18 cellular contexts compared by ENCODE assay signal in the genomic region with DNA sequence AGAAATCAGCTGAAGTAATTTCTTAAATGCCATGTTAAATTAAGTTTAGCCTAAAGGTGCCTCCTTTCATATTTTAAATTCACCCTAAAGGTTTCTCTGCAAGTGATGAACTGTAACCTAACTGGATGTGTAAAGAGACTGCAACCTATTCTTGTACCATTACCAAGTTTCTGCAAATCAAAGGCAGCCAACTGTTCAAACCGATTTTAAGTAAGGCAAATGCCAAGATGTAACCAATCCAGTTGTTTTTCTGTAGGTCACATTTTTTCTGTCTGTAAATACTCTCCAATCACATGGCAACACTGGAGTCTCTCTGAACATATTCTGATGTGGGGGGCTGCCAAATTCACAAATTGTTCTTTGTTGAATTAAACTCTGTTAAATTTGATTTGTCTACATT. TPM values are rescaled to one million over a fixed set of nuclear protein-coding genes. Genes with fewer than 3 reads are reported as not detected.
A peak's percentile ranks its signal among the peaks of the same experiment; 100 is the strongest.
DNase-seq lines count a peak whose midpoint lies in the region; ATAC-seq and TF ChIP-seq lines count a peak whose summit lies in the region.
"Had no signal": no experiment of that assay in that cellular context is flagged by ENCODE, and none has a peak within 500 bp of the region (broad histone marks: within the 10 kb centered on the region; RNA-seq: fewer than 3 reads in every experiment).

No MANE protein-coding gene starts in this region.

- TF ChIP-seq RAD21 in HCT116 (IDR thresholded peaks at IDR 0.05; ENCODE audit: low read depth) = no peak

- H3K4me3 ChIP-seq in HCT116 (replicated peaks in 1 of 2; ENCODE audit: low read depth in 1 of 2, low read length in 2 of 2) (peak overlapping the region in 1 of 2 experiments; percentile 36; a peak in 1 of 4 replicates), SJSA1 (no peak overlapping the region), tibial artery (no peak overlapping the region)
- H3K4me3 ChIP-seq: BLaER1 treated with 17β-estradiol and CSF1 and Interleukin-3, amounts not matched to agents 10 nM and 100 nM; lower lobe of right lung; suprapubic skin had no signal

- ATAC-seq in HCT116 (no peak), GM19324 (IDR thresholded peaks at IDR 0.05; ENCODE audit: low FRiP score, unreplicated experiment) (no peak), left colon (no peak)
- ATAC-seq: activated CD8-positive, alpha-beta memory T cell treated with anti-CD3 and anti-CD28 coated beads, Interleukin-2, amount 10 ng/mL, durations not matched to agents 7 days and 5 days; T-helper 17 cell had no signal

- CTCF ChIA-PET in HCT116 (lab: Charles Lee) = no interaction called here

- H3K4me1 ChIP-seq in HCT116 (ENCODE audit: control insufficient read depth in 1 of 2, insufficient read depth in 2 of 2, low read length in 2 of 2) (peaks cover 9 to 51% of the 10 kb centered on the region in 2 experiments), SJSA1 (replicated peaks) (peaks cover 42% of the 10 kb centered on the region), tibial artery (peaks cover 0 to 17% (median 13%) of the 10 kb centered on the region in 4 donors)
- H3K4me1 ChIP-seq: BLaER1 treated with 17β-estradiol and CSF1 and Interleukin-3, amounts not matched to agents 10 nM and 100 nM had no signal

- RAD21 ChIA-PET in HCT116 (lab: Charles Lee; ENCODE audit: low non-redundant PET in 1 of 2, low total read pairs in 2 of 2, uncharacterized antibody in 2 of 2, unreplicated experiment in 2 of 2) = no interaction called here

- no peak for DNase-seq in HCT116 (ENCODE audit: low read depth, low spot score)
- DNase-seq in SJSA1 (ENCODE audit: low read depth in 1 of 2, low spot score in 2 of 2) = no peak
- peak; percentile 52 for DNase-seq in fibroblast of peridontal ligament (ENCODE audit: extremely low read depth)
- no peak for DNase-seq in progenitor cell of endocrine pancreas (ENCODE audit: low spot score, unreplicated experiment)
- no peak for DNase-seq in tibial artery
- DNase-seq in left colon = no peak
- DNase-seq: activated CD4-positive, CD25-positive, alpha-beta regulatory T cell; activated CD8-positive, alpha-beta memory T cell treated with anti-CD3 and anti-CD28 coated beads, Interleukin-2, amount 10 ng/mL, durations not matched to agents 7 days and 5 days; aorta; DMS53; lower lobe of right lung; NCI-H2029 treated with DMSO at 0.1 percent for 48 hours; NCI-H748 treated with DMSO at 0.1 percent for 48 hours; nephron progenitor cell; T-helper 17 cell had no signal

- intact Hi-C loops in HCT116 (cut with micrococcal nuclease) = no loop called here
- intact Hi-C loops in tibial artery (cut with DNase I; ENCODE audit: low total_unique reads) = no loop called here
- intact Hi-C loops in left colon (cut with DNase I, micrococcal nuclease) = no loop called here

- H3K4me3 Mint-ChIP-seq in progenitor cell of endocrine pancreas (ENCODE audit: low read depth) = no peak overlapping the region
- H3K4me3 Mint-ChIP-seq: activated CD8-positive, alpha-beta memory T cell treated with anti-CD3 and anti-CD28 coated beads, Interleukin-2, amount 10 ng/mL, durations not matched to agents 7 days and 5 days; nephron progenitor cell; T-helper 17 cell had no signal

- H3K27ac ChIP-seq in HCT116 (ENCODE audit: low read depth, low read length) = no peak overlapping the region
- H3K27ac ChIP-seq in SJSA1 = peak overlapping the region; percentile 92
- no peak overlapping the region for H3K27ac ChIP-seq in tibial artery
- H3K27ac ChIP-seq: BLaER1 treated with 17β-estradiol and CSF1 and Interleukin-3, amounts not matched to agents 10 nM and 100 nM; suprapubic skin had no signal

- H3K36me3 ChIP-seq in HCT116 (ENCODE audit: control insufficient read depth in 1 of 2, insufficient read depth in 2 of 2, low read length in 2 of 2) (no peaks in the 10 kb centered on the region), SJSA1 (no peaks in the 10 kb centered on the region), tibial artery (no peaks in the 10 kb centered on the region)
- H3K36me3 ChIP-seq: BLaER1 treated with 17β-estradiol and CSF1 and Interleukin-3, amounts not matched to agents 10 nM and 100 nM; lower lobe of right lung; suprapubic skin had no signal

- no peak for TF ChIP-seq POLR2A in HCT116 (IDR thresholded peaks at IDR 0.05; ENCODE audit: borderline replicate concordance, extremely low read depth, insufficient read depth, insufficient read length)

- no peak for TF ChIP-seq CTCF in HCT116 (IDR thresholded peaks at IDR 0.05 in 2 of 3, conservative IDR thresholded peaks at IDR 0.05 in 1 of 3; ENCODE audit: borderline replicate concordance in 1 of 3, insufficient read depth in 1 of 3, low read depth in 2 of 3, low read length in 2 of 3)
- no peak for TF ChIP-seq CTCF in progenitor cell of endocrine pancreas (IDR thresholded peaks at IDR 0.05; ENCODE audit: unreplicated experiment)
- TF ChIP-seq CTCF in tibial artery (IDR thresholded peaks at IDR 0.05) = no peak

- H3K9ac ChIP-seq in HCT116 (ENCODE audit: low read length) = peak overlapping the region; percentile 36; the same call in 1 of the 2 replicates
- H3K9ac ChIP-seq: BLaER1 treated with 17β-estradiol and CSF1 and Interleukin-3, amounts not matched to agents 10 nM and 100 nM had no signal

- H3K27me3 ChIP-seq in HCT116 (ENCODE audit: insufficient read depth, low read length) = no peaks in the 10 kb centered on the region
- H3K27me3 ChIP-seq in SJSA1 (replicated peaks) = no peaks in the 10 kb centered on the region
- no peaks in the 10 kb centered on the region for H3K27me3 ChIP-seq in tibial artery
- H3K27me3 ChIP-seq: BLaER1 treated with 17β-estradiol and CSF1 and Interleukin-3, amounts not matched to agents 10 nM and 100 nM; suprapubic skin had no signal

- H3K27ac Mint-ChIP-seq in progenitor cell of endocrine pancreas = peak overlapping the region; percentile 76
- H3K27ac Mint-ChIP-seq: activated CD8-positive, alpha-beta memory T cell treated with anti-CD3 and anti-CD28 coated beads, Interleukin-2, amount 10 ng/mL, durations not matched to agents 7 days and 5 days; T-helper 17 cell had no signal

- H4K20me1 ChIP-seq in HCT116 (ENCODE audit: insufficient read depth) = no peaks in the 10 kb centered on the region
- H4K20me1 ChIP-seq: BLaER1 treated with 17β-estradiol and CSF1 and Interleukin-3, amounts not matched to agents 10 nM and 100 nM had no signal

- H3K4me1 Mint-ChIP-seq in progenitor cell of endocrine pancreas (ENCODE audit: low read depth) = peaks cover 4% of the 10 kb centered on the region

- H3K27me3 Mint-ChIP-seq in progenitor cell of endocrine pancreas = no peaks in the 10 kb centered on the region

- H3K9me3 Mint-ChIP-seq in progenitor cell of endocrine pancreas (ENCODE audit: low read depth) = peaks cover 13% of the 10 kb centered on the region

- H3K4me2 ChIP-seq in HCT116 (ENCODE audit: low read length) = peak overlapping the region; percentile 79
- H3K4me2 ChIP-seq: BLaER1 treated with 17β-estradiol and CSF1 and Interleukin-3, amounts not matched to agents 10 nM and 100 nM had no signal

- no TSS peak for BruUV-seq in HCT116 (replicated peaks; lab: Mats Ljungman, UMichigan)

- peak overlapping the region; percentile 92 for H2AFZ ChIP-seq in HCT116 (ENCODE audit: low read depth, low read length, poor library complexity, severe bottlenecking)

- no peaks in the 10 kb centered on the region for H3K36me3 Mint-ChIP-seq in progenitor cell of endocrine pancreas (ENCODE audit: insufficient read depth)

- POLR2A ChIA-PET in HCT116 (lab: Charles Lee) = interaction anchor here (2.0 kb wide), 1 partner anchor 13 kb away, joined by 5 read pairs; no protein-coding TSS in a partner anchor

- H3K79me2 ChIP-seq in HCT116 (ENCODE audit: insufficient read depth, low read length) = no peaks in the 10 kb centered on the region

- no peaks in the 10 kb centered on the region for H3K9me2 ChIP-seq in HCT116 (ENCODE audit: insufficient read depth)

- H3K9me3 ChIP-seq in HCT116 (ENCODE audit: control insufficient read depth in 1 of 2, insufficient read depth in 1 of 2, low read depth in 1 of 2, low read length in 2 of 2) (no peaks in the 10 kb centered on the region), SJSA1 (replicated peaks) (no peaks in the 10 kb centered on the region), tibial artery (no peaks in the 10 kb centered on the region)
- H3K9me3 ChIP-seq: lower lobe of right lung, suprapubic skin had no signal

TF ChIP-seq in HCT116, 20 proteins besides CTCF, POLR2A, EP300 and RAD21 (continues in another document):
- TF ChIP-seq EZH2 (IDR thresholded peaks at IDR 0.05) (no peak), YY1 (IDR thresholded peaks at IDR 0.05; ENCODE audit: extremely low read depth, insufficient replicate concordance, low read depth, low read length) (no peak), EZH2phosphoT487 (IDR thresholded peaks at IDR 0.05; ENCODE audit: borderline replicate concordance) (no peak)
- TF ChIP-seq, protein P1, sequence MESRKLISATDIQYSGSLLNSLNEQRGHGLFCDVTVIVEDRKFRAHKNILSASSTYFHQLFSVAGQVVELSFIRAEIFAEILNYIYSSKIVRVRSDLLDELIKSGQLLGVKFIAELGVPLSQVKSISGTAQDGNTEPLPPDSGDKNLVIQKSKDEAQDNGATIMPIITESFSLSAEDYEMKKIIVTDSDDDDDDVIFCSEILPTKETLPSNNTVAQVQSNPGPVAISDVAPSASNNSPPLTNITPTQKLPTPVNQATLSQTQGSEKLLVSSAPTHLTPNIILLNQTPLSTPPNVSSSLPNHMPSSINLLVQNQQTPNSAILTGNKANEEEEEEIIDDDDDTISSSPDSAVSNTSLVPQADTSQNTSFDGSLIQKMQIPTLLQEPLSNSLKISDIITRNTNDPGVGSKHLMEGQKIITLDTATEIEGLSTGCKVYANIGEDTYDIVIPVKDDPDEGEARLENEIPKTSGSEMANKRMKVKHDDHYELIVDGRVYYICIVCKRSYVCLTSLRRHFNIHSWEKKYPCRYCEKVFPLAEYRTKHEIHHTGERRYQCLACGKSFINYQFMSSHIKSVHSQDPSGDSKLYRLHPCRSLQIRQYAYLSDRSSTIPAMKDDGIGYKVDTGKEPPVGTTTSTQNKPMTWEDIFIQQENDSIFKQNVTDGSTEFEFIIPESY (IDR thresholded peaks at IDR 0.05; ENCODE audit: extremely low read depth, insufficient replicate concordance, low read length) = no peak

RNA-seq across cellular contexts. Expression of a gene that starts 42.4 kb away (rescaled TPM):
- total RNA-seq in HCT116 (2021; ENCODE audit: unreplicated experiment) = 3.8 TPM
- 1.6 and 1.7 TPM in 2 replicates for polyA plus RNA-seq in HCT116 (2012)
- 34.9 and 42.9 TPM in 2 replicates for total RNA-seq in SJSA1 (2014; rRNA removed; shearing (Covaris generic))
- total RNA-seq in progenitor cell of endocrine pancreas = 2.7 and 2.9 TPM in 2 replicates
- total RNA-seq in left colon = 1 to 10 TPM; 1.3 to 4.1 TPM

RNA-seq across cellular contexts. Expression of a gene that starts 51.8 kb away (rescaled TPM):
- total RNA-seq in HCT116 (2021; ENCODE audit: unreplicated experiment) (2.1 TPM), progenitor cell of endocrine pancreas (4.6 and 4.9 TPM in 2 replicates), left colon (1 to 10 TPM; 3.7 to 5.2 TPM)
- 0.92 and 1.4 TPM in 2 replicates for polyA plus RNA-seq in HCT116 (2012)
- total RNA-seq in SJSA1 (2014; rRNA removed; shearing (Covaris generic)) = 2.9 and 3.3 TPM in 2 replicates
